1 cellular context compared by ENCODE assay signal in genomic region chr6:142489722-142490610, GRCh38.
TF ChIP-seq lines count a peak whose summit lies in the region.

No MANE protein-coding gene starts in this region.

TF ChIP-seq in HEK293, 187 proteins besides CTCF, POLR2A, EP300 and RAD21:
- TF ChIP-seq REST (tag by site-specific recombination; IDR thresholded peaks at IDR 0.05) (no peak), ZNF266 (tag by site-specific recombination; IDR thresholded peaks at IDR 0.05; ENCODE audit: low read depth) (0 out of 2 replicates have a peak, but pooled peaks have one; percentile 6), PRDM1 (tag by site-specific recombination; IDR thresholded peaks at IDR 0.05) (peak; percentile 90), ZNF366 (tag by site-specific recombination; conservative IDR thresholded peaks at IDR 0.05) (peak; percentile 79)
